Comparison of ENCODE assay signal across 11 cellular contexts in the genomic region with DNA sequence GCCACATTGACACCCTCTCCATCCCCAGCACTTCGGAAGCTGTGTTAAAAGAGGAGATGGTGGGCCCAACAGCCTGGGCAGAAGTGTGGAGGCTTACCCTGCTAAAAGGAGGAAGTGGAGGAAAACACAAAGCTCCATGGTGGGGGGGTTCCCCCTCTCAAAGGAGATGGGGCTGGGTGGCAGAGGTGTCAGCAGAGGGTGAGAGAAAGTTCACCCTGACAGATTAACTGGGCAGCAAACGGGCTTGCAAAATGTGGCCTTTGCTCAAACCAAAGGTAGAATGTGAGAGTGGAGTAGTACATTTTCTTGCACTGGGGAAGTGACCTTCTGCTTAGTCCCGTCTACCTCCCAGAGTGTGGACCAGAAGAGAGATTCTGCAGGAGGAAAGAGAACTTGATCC. TPM values are rescaled to one million over a fixed set of nuclear protein-coding genes. Genes with fewer than 3 reads are reported as not detected.
DNase-seq lines count a peak whose midpoint lies in the region; ATAC-seq lines count a peak whose summit lies in the region.
"Had no signal": no experiment of that assay in that cellular context is flagged by ENCODE, and none has a peak within 500 bp of the region (broad histone marks: within the 10 kb centered on the region; RNA-seq: fewer than 3 reads in every experiment).

No MANE protein-coding gene starts in this region.

- H3K4me1 Mint-ChIP-seq in activated CD4-positive, alpha-beta T cell treated with anti-CD3 and anti-CD28 coated beads for 36 hours = no peaks in the 10 kb centered on the region
- H3K4me1 Mint-ChIP-seq in T-helper 17 cell = peaks cover 2% of the 10 kb centered on the region
- peaks cover 15% of the 10 kb centered on the region for H3K4me1 Mint-ChIP-seq in stimulated activated naive CD8-positive, alpha-beta T cell treated with anti-CD3 and anti-CD28 coated beads, Interleukin-15, Interleukin-2, amounts not matched to agents 100 ng/mL and 50 ng/mL, for 24 hours (ENCODE audit: low read depth)

- peaks cover 2% of the 10 kb centered on the region for H3K27me3 Mint-ChIP-seq in activated CD4-positive, alpha-beta T cell treated with anti-CD3 and anti-CD28 coated beads for 36 hours
- H3K27me3 Mint-ChIP-seq in T-helper 17 cell = peaks cover 24% of the 10 kb centered on the region
- no peaks in the 10 kb centered on the region for H3K27me3 Mint-ChIP-seq in stimulated activated naive CD8-positive, alpha-beta T cell treated with anti-CD3 and anti-CD28 coated beads, Interleukin-15, Interleukin-2, amounts not matched to agents 100 ng/mL and 50 ng/mL, for 24 hours

- no peak for ATAC-seq in activated CD4-positive, alpha-beta T cell treated with anti-CD3 and anti-CD28 coated beads for 36 hours
- ATAC-seq in HG02759 (IDR thresholded peaks at IDR 0.05; ENCODE audit: unreplicated experiment) (peak; percentile 74), T-helper 17 cell (peak; percentile 52)

- no peak overlapping the region for H3K27ac Mint-ChIP-seq in activated CD4-positive, alpha-beta T cell treated with anti-CD3 and anti-CD28 coated beads for 36 hours
- H3K27ac Mint-ChIP-seq in T-helper 17 cell = no peak overlapping the region
- peak overlapping the region; percentile 71 for H3K27ac Mint-ChIP-seq in stimulated activated naive CD8-positive, alpha-beta T cell treated with anti-CD3 and anti-CD28 coated beads, Interleukin-15, Interleukin-2, amounts not matched to agents 100 ng/mL and 50 ng/mL, for 24 hours
- H3K27ac Mint-ChIP-seq: activated naive CD4-positive, alpha-beta T cell treated with anti-CD3 and anti-CD28 coated beads, Interleukin-2, amount 50 U/mL, for 24 hours had no signal

- CTCF ChIA-PET in activated CD4-positive, alpha-beta T cell treated with anti-CD3 and anti-CD28 coated beads for 36 hours (lab: Charles Lee) = interaction anchor here (0.8 kb wide), 1 partner anchor 546 kb away, joined by 3 read pairs; no protein-coding TSS in a partner anchor

- peak; percentile 6 for DNase-seq in activated CD4-positive, alpha-beta T cell treated with anti-CD3 and anti-CD28 coated beads for 36 hours
- no peak for DNase-seq in activated CD4-positive, alpha-beta T cell treated with anti-CD3 and anti-CD28 coated beads for 4 hours
- no peak for DNase-seq in T-helper 17 cell
- no peak for DNase-seq in effector CD8-positive, alpha-beta T cell (lab: John Stamatoyannopoulos, UW)
- DNase-seq in H4 (ENCODE audit: low spot score) = no peak
- no peak for DNase-seq in amniotic stem cell (lab: John Stamatoyannopoulos, UW)
- DNase-seq: activated CD4-positive, alpha-beta T cell treated with anti-CD3 and anti-CD28 coated beads for 48 hours; NCI-H1436 treated with DMSO at 0.1 percent for 48 hours had no signal

- H3K9me3 ChIP-seq in T-helper 17 cell (ENCODE audit: control insufficient read depth, low read length, poor library complexity, severe bottlenecking) = no peaks in the 10 kb centered on the region

- H3K36me3 Mint-ChIP-seq in activated CD4-positive, alpha-beta T cell treated with anti-CD3 and anti-CD28 coated beads for 36 hours (ENCODE audit: low read depth) = no peaks in the 10 kb centered on the region
- H3K36me3 Mint-ChIP-seq in T-helper 17 cell (ENCODE audit: low read depth) = no peaks in the 10 kb centered on the region
- H3K36me3 Mint-ChIP-seq in stimulated activated naive CD8-positive, alpha-beta T cell treated with anti-CD3 and anti-CD28 coated beads, Interleukin-15, Interleukin-2, amounts not matched to agents 100 ng/mL and 50 ng/mL, for 24 hours (ENCODE audit: low read depth) = no peaks in the 10 kb centered on the region
- H3K36me3 Mint-ChIP-seq: activated naive CD4-positive, alpha-beta T cell treated with anti-CD3 and anti-CD28 coated beads, Interleukin-2, amount 50 U/mL, for 24 hours had no signal

- intact Hi-C loops in activated CD4-positive, alpha-beta T cell treated with anti-CD3 and anti-CD28 coated beads for 36 hours (cut with DNase I, micrococcal nuclease) = no loop called here

- POLR2A ChIA-PET in activated CD4-positive, alpha-beta T cell treated with anti-CD3 and anti-CD28 coated beads for 36 hours (lab: Charles Lee) = no interaction called here

- H3K9me3 Mint-ChIP-seq in activated CD4-positive, alpha-beta T cell treated with anti-CD3 and anti-CD28 coated beads for 36 hours (ENCODE audit: low read depth) = no peaks in the 10 kb centered on the region
- H3K9me3 Mint-ChIP-seq in stimulated activated naive CD8-positive, alpha-beta T cell treated with anti-CD3 and anti-CD28 coated beads, Interleukin-15, Interleukin-2, amounts not matched to agents 100 ng/mL and 50 ng/mL, for 24 hours = no peaks in the 10 kb centered on the region
- H3K9me3 Mint-ChIP-seq: activated naive CD4-positive, alpha-beta T cell treated with anti-CD3 and anti-CD28 coated beads, Interleukin-2, amount 50 U/mL, for 24 hours had no signal

- no peak overlapping the region for H3K4me3 Mint-ChIP-seq in activated CD4-positive, alpha-beta T cell treated with anti-CD3 and anti-CD28 coated beads for 36 hours
- no peak overlapping the region for H3K4me3 Mint-ChIP-seq in T-helper 17 cell
- no peak overlapping the region for H3K4me3 Mint-ChIP-seq in stimulated activated naive CD8-positive, alpha-beta T cell treated with anti-CD3 and anti-CD28 coated beads, Interleukin-15, Interleukin-2, amounts not matched to agents 100 ng/mL and 50 ng/mL, for 24 hours
- H3K4me3 Mint-ChIP-seq: activated naive CD4-positive, alpha-beta T cell treated with anti-CD3 and anti-CD28 coated beads, Interleukin-2, amount 50 U/mL, for 24 hours had no signal

RNA-seq across cellular contexts. Expression of a gene that starts 44.7 kb away (rescaled TPM):
- total RNA-seq in activated CD4-positive, alpha-beta T cell treated with anti-CD3 and anti-CD28 coated beads for 36 hours = 10 to 100 TPM in 1 of 2 experiments, 1 to 10 TPM in 1; 8.0 to 12.6 TPM
- total RNA-seq in T-helper 17 cell = 1 to 10 TPM; 4.0 to 4.1 TPM
- total RNA-seq in H4 (2014; rRNA removed; shearing (Covaris generic)) = 9.2 and 18.4 TPM in 2 replicates
